In the genomic region with DNA sequence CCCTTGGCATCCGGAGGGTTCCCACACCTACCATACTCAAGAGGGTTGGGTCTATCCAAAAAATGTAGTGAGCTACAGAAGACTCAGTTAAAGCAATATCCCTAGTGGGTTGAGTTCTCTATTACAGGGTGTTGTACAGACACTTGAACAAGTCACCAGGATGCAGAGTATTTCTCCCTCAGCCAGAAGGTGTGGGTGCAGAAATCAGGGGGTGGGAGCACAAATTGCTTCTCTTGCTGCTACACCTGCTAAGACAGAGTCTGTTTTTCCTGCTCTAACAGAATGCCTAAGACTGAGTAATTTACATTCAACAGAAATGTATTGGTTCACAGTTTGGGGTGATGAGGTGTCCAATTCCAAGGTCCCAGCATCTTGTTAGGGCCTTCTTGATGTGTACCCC, we compare ENCODE assay signal across 3 cellular contexts.
"Had no signal": no experiment of that assay in that cellular context is flagged by ENCODE, and none has a peak within 500 bp of the region (broad histone marks: within the 10 kb centered on the region; RNA-seq: fewer than 3 reads in every experiment).

No MANE protein-coding gene starts in this region.

- DNase-seq: GDM1, GF-D8 had no signal

- H3K4me3 ChIP-seq: GM12878 had no signal
